Comparison of ENCODE assay signal across 19 cellular contexts in the genomic region with DNA sequence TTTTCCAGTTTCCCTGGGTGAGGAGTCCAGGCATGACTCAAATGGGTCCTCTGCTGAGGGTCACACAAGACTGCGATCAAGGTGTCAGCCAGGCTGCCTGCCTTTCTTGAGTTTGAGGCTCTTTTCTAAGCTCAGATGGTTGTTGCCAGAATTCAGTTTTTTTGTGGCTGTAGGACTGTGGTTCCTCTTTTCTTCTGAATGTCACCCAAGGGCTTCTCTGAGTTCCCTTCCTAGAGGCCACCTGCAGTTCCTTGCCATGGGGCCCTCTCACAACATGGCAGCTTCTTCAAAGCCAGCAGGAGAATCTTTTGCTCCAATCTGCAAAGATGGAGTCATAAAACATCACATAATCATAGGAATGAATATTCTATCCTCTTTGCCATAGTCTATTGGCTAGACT.
"Had no signal": no experiment of that assay in that cellular context is flagged by ENCODE, and none has a peak within 500 bp of the region (broad histone marks: within the 10 kb centered on the region; RNA-seq: fewer than 3 reads in every experiment).

No MANE protein-coding gene starts in this region.

- ATAC-seq: activated CD8-positive, alpha-beta T cell treated with anti-CD3 and anti-CD28 coated beads, Interleukin-2, amount 10 ng/mL, durations not matched to agents 7 days and 5 days; effector memory CD8-positive, alpha-beta T cell; stimulated activated memory B cell treated with anti-CD40 and anti-IgM and Interleukin-4, amounts not matched to agents 10 μg/mL and 1 μg/mL and 100 μg/mL, for 72 hours; T-cell had no signal

- H3K9me3 ChIP-seq: breast epithelium, ovary, thyroid gland, uterus had no signal

- DNase-seq: activated CD4-positive, alpha-beta T cell treated with anti-CD3 and anti-CD28 coated beads for 4 hours; activated CD8-positive, alpha-beta memory T cell treated with anti-CD3 and anti-CD28 coated beads, Interleukin-2, amount 50 U/mL, for 4 hours; activated CD8-positive, alpha-beta T cell treated with anti-CD3 and anti-CD28 coated beads, Interleukin-2, amount 10 ng/mL, durations not matched to agents 7 days and 5 days; activated gamma-delta T cell treated with Interleukin-2 at 50 U/mL for 16 hours; aorta; effector memory CD8-positive, alpha-beta T cell; head of caudate nucleus; immature natural killer cell; mesenchymal stem cell; ovary; stimulated activated CD4-positive, alpha-beta T cell treated with anti-CD3 and anti-CD28 coated beads, Interleukin-12 subunit alpha, Interleukin-12 subunit beta, amount 100 ng/mL, for 4 hours; T-cell; thyroid gland; uterus had no signal

- H3K4me3 Mint-ChIP-seq: activated CD8-positive, alpha-beta T cell treated with anti-CD3 and anti-CD28 coated beads, Interleukin-2, amount 10 ng/mL, durations not matched to agents 7 days and 5 days; dendritic cell treated with granulocyte-macrophage colony-stimulating factor and Interleukin-4, amounts not matched to agents 40 ng/mL and 50 ng/mL, for 4 days; effector memory CD8-positive, alpha-beta T cell; immature natural killer cell; stimulated activated memory B cell treated with anti-CD40 and anti-IgM and Interleukin-4, amounts not matched to agents 10 μg/mL and 1 μg/mL and 100 μg/mL, for 72 hours; T-cell; WTC11 had no signal

- H3K27me3 ChIP-seq: breast epithelium, ovary, thyroid gland, uterus had no signal

- H3K36me3 ChIP-seq: breast epithelium, ovary, uterus had no signal

- H3K27me3 Mint-ChIP-seq: dendritic cell treated with granulocyte-macrophage colony-stimulating factor and Interleukin-4, amounts not matched to agents 40 ng/mL and 50 ng/mL, for 4 days; effector memory CD8-positive, alpha-beta T cell; stimulated activated memory B cell treated with anti-CD40 and anti-IgM and Interleukin-4, amounts not matched to agents 10 μg/mL and 1 μg/mL and 100 μg/mL, for 72 hours; T-cell had no signal

- H3K27ac Mint-ChIP-seq: activated CD8-positive, alpha-beta T cell treated with anti-CD3 and anti-CD28 coated beads, Interleukin-2, amount 10 ng/mL, durations not matched to agents 7 days and 5 days; dendritic cell treated with granulocyte-macrophage colony-stimulating factor and Interleukin-4, amounts not matched to agents 40 ng/mL and 50 ng/mL, for 4 days; stimulated activated memory B cell treated with anti-CD40 and anti-IgM and Interleukin-4, amounts not matched to agents 10 μg/mL and 1 μg/mL and 100 μg/mL, for 72 hours; WTC11 had no signal

- H3K9me3 Mint-ChIP-seq: dendritic cell treated with granulocyte-macrophage colony-stimulating factor and Interleukin-4, amounts not matched to agents 40 ng/mL and 50 ng/mL, for 4 days; effector memory CD8-positive, alpha-beta T cell; immature natural killer cell; stimulated activated memory B cell treated with anti-CD40 and anti-IgM and Interleukin-4, amounts not matched to agents 10 μg/mL and 1 μg/mL and 100 μg/mL, for 72 hours; T-cell; WTC11 had no signal

- H3K4me1 Mint-ChIP-seq: stimulated activated memory B cell treated with anti-CD40 and anti-IgM and Interleukin-4, amounts not matched to agents 10 μg/mL and 1 μg/mL and 100 μg/mL, for 72 hours had no signal

- H3K27ac ChIP-seq: epithelial cell of prostate, ovary, thyroid gland, uterus had no signal

- H3K4me3 ChIP-seq: breast epithelium, ovary, thyroid gland, uterus had no signal

- H3K4me1 ChIP-seq: breast epithelium had no signal
